In the genomic region with DNA sequence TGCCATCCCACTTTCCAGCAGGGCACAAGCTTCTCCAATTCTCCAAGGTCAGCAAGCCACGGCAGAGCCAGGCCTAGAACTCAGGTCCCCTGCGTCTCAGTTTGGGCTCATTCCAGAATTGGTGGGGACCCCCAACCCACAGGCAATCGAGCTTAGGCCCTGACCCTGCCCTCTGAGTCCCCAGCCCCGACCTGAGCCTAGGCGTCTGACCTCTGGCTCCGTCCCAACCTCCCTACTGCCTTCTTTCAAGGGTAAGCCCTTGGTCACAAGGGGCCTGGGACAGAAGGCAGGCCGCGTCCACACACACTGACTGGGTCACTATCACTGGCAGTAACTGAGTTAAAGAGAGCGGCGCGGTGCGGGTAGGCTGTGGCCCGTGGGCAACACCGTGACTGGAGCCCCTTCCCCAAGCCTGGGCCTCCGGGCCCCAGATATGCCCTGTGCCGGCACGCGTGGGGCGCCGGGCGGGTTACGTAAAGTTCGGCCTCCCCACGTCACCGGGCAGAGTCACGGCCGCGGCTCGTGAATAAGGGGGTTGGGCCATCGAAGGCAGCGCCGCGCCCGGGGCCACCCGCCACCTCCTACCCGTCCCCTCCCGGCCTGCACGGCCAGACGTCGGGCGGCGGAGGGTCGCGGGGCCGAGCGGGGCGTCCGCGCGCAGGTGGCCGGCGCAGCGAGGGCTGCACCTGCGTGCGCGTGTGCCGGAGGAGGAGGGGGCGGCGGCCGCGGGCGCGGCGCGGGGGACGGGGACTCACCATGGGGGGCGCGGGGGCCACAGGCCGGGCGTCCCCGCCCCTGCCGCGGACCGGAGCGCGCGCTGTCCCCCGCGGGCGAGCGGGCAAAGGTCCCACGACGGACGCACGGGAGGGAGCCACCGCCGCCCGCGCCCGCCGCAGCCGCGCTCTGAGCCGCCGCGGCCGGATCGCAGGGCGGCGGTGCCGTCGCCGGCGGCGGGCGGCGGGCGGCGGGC, we compare ENCODE assay signal across 8 cellular contexts. TPM values are rescaled to one million over a fixed set of nuclear protein-coding genes. Genes with fewer than 3 reads are reported as not detected.
DNase-seq lines count a peak whose midpoint lies in the region; ATAC-seq and TF ChIP-seq lines count a peak whose summit lies in the region.

No MANE protein-coding gene starts in this region.

- no peak for TF ChIP-seq POLR2A in stomach (IDR thresholded peaks at IDR 0.05)

- TF ChIP-seq CTCF in GM13977 (IDR thresholded peaks at IDR 0.05; ENCODE audit: extremely low read depth, insufficient read depth, missing control alignments) (no peak), coronary artery (IDR thresholded peaks at IDR 0.05) (no peak), left lung (IDR thresholded peaks at IDR 0.05) (no peak), stomach (IDR thresholded peaks at IDR 0.05) (no peak)

- peak; percentile 55 for DNase-seq in GM13977 (ENCODE audit: low spot score)
- DNase-seq in T-helper 2 cell = peak in 4 of 5 experiments; percentile 24 to 51 (median 38)
- DNase-seq in coronary artery (ENCODE audit: low spot score) = no peak
- DNase-seq in left lung = peak; percentile 64 to 89
- DNase-seq in stomach = peak; percentile 69
- no peak for DNase-seq in NCI-H1092 treated with DMSO at 0.1 percent for 48 hours (lab: John Stamatoyannopoulos, UW)

- WGBS in stomach, 5 donors = 4 to 27% (median 5%) methylated on average over 14 to 106 of the region's 109 CpGs

- H3K4me3 ChIP-seq in coronary artery = peak overlapping the region; percentile 90
- peak overlapping the region; percentile 40 to 53 for H3K4me3 ChIP-seq in left lung
- peak overlapping the region; percentile 59 to 69 (median 62) for H3K4me3 ChIP-seq in stomach

- H3K4me1 ChIP-seq in left lung (peaks cover 0 to 26% of the 10 kb centered on the region in 2 donors), stomach (peaks cover 18 to 39% (median 30%) of the 10 kb centered on the region in 4 donors)

- H3K27me3 ChIP-seq in left lung (no peaks in the 10 kb centered on the region), stomach (no peaks in the 10 kb centered on the region)

- H3K9me3 ChIP-seq in left lung (no peaks in the 10 kb centered on the region), stomach (no peaks in the 10 kb centered on the region)

- ATAC-seq in HG03095 (IDR thresholded peaks at IDR 0.05; ENCODE audit: unreplicated experiment) = peak; percentile 5
- ATAC-seq in left lung = peak; percentile 7
- ATAC-seq in GM18517 (IDR thresholded peaks at IDR 0.05; ENCODE audit: unreplicated experiment) = no peak

- intact Hi-C loops in left lung (cut with DNase I) (no loop called here), stomach (cut with DNase I; ENCODE audit: low total_unique reads) (no loop called here)

- in situ Hi-C loops in GM13977 (cut with MboI; ENCODE audit: low pct_unique_long_range_greater_than_20kb, low sequenced_read_pairs, unreplicated experiment) = no loop called here

- TF ChIP-seq EP300 in stomach (IDR thresholded peaks at IDR 0.05) = no peak

- H3K27ac ChIP-seq in coronary artery = peak overlapping the region; percentile 77 to 87
- H3K27ac ChIP-seq in left lung = peak overlapping the region; percentile 47 to 67
- H3K27ac ChIP-seq in stomach = peak overlapping the region; percentile 90 to 93 (median 92)

- H3K36me3 ChIP-seq in left lung (peaks cover 0 to 11% of the 10 kb centered on the region in 2 donors), stomach (peaks cover 8 to 22% (median 20%) of the 10 kb centered on the region in 4 donors)

RNA-seq across cellular contexts. Expression of a gene that starts 0.5 kb away (rescaled TPM):
- total RNA-seq in left lung = 10 to 100 TPM; 19.5 to 32.3 TPM
- total RNA-seq in stomach = 100 to 1,000 TPM in 2 of 5 donors, 10 to 100 TPM in 3; 11.2 to 357 (median 72.4) TPM
- polyA plus RNA-seq in stomach = 10 to 100 TPM in 2 of 3 donors, 1 to 10 TPM in 1; 5.3 to 23.3 (median 13.3) TPM

Comparison
In these comparisons a context has a peak if more than half of its experiments do, and no peak if none do; other contexts are left out.
1. DNase-seq: peak in GM13977 (single experiment), T-helper 2 cell (4 of 5), left lung (2 of 2) and stomach (single experiment); none in coronary artery (single experiment) and NCI-H1092 treated with DMSO at 0.1 percent for 48 hours (single experiment).
2. Peak in every context shown above with its lines, with median percentiles within 50 percentile points of each other: H3K27ac ChIP-seq and H3K4me3 ChIP-seq.